7 cellular contexts compared by ENCODE assay signal in the genomic region with DNA sequence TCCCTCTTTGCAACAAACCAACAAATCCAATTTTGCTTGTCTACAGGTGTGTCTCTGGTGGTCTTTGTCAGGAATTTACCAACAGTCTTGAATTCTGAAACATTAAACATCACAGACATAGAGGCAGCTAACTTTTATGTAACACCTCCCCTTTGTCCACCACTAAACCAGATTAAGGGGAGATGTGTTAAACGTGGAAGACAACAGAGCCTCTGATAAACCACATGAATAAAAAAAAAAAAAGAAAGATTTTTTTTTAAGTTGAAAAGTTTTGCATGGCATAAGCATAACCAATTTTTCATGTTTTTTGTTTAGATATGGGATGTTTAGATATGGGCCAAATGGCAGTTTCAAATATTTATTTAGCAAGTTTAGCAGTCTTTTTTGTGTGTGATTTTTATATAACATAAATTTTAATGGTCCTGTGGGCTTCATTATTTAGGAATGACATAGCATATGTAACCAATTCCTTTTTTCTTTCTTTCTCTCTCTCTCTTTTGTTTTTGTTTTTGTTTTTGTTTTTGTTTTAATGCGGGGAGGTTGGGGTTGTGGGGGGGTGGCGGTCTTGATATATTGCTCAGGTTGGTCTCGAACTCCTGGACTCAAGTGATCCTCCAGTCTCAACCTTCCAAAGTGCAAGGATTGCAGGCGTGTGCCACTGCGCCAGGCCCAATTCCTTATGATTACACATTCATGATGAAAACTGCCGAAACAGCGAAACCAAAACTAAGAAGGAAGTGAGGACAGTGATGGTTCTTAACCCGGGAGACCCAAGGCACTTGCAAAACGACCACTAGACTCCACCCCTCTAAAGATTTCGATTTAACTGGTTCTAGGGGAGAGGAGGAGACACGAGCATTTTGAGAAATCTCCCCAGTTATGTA.
DNase-seq lines count a peak whose midpoint lies in the region; ATAC-seq and TF ChIP-seq lines count a peak whose summit lies in the region.

No MANE protein-coding gene starts in this region.

- H3K27me3 ChIP-seq in HUES64 (ENCODE audit: insufficient read depth, low read length) = no peaks in the 10 kb centered on the region

- H3K36me3 Mint-ChIP-seq in activated T-cell treated with anti-CD3 and anti-CD28 coated beads, Interleukin-2, amount 50 U/mL, for 72 hours (ENCODE audit: insufficient read depth in 2 of 2) = peaks cover 0 to 2% of the 10 kb centered on the region in 2 donors

- H3K27ac ChIP-seq in HUES64 (ENCODE audit: low read depth, low read length) = no peak overlapping the region

- no peaks in the 10 kb centered on the region for H3K36me3 ChIP-seq in HUES64 (ENCODE audit: insufficient read depth, low read length)

- peak overlapping the region; percentile 99 for H3K27ac Mint-ChIP-seq in activated T-cell treated with anti-CD3 and anti-CD28 coated beads, Interleukin-2, amount 50 U/mL, for 72 hours

- no peaks in the 10 kb centered on the region for H3K27me3 Mint-ChIP-seq in activated T-cell treated with anti-CD3 and anti-CD28 coated beads, Interleukin-2, amount 50 U/mL, for 72 hours (ENCODE audit: low read depth)

- peak overlapping the region; percentile 55 for H3K9ac ChIP-seq in HUES64 (ENCODE audit: low read depth, low read length)

- H3K4me3 Mint-ChIP-seq in activated T-cell treated with anti-CD3 and anti-CD28 coated beads, Interleukin-2, amount 50 U/mL, for 72 hours = peak overlapping the region; percentile 82 to 93

- no peak for TF ChIP-seq CTCF in GM13977 (IDR thresholded peaks at IDR 0.05; ENCODE audit: extremely low read depth, insufficient read depth, missing control alignments)

- H3K4me3 ChIP-seq in HUES64 (ENCODE audit: low read length) = peak overlapping the region; percentile 80

- 28% methylated on average over 6 of the region's 12 CpGs for WGBS in HUES64

- no peaks in the 10 kb centered on the region for H3K9me3 Mint-ChIP-seq in activated T-cell treated with anti-CD3 and anti-CD28 coated beads, Interleukin-2, amount 50 U/mL, for 72 hours

- ATAC-seq in GM19023 (IDR thresholded peaks at IDR 0.05; ENCODE audit: unreplicated experiment) = peak; percentile 37
- ATAC-seq in activated T-cell treated with anti-CD3 and anti-CD28 coated beads, Interleukin-2, amount 50 U/mL, for 72 hours (replicated peaks in 1 of 2) = peak; percentile 46 to 50

- no peaks in the 10 kb centered on the region for H3K9me3 ChIP-seq in HUES64 (ENCODE audit: insufficient read depth, low read depth, low read length)

- 0 out of 2 replicates have a peak, but pooled peaks cover 4% of the 10 kb centered on the region for H3K4me1 ChIP-seq in HUES64 (ENCODE audit: insufficient read depth, low read length)

- peaks cover 63% of the 10 kb centered on the region for H3K4me1 Mint-ChIP-seq in activated T-cell treated with anti-CD3 and anti-CD28 coated beads, Interleukin-2, amount 50 U/mL, for 72 hours (ENCODE audit: low read depth)

- in situ Hi-C loops in GM13977 (cut with MboI; ENCODE audit: low pct_unique_long_range_greater_than_20kb, low sequenced_read_pairs, unreplicated experiment) = no loop called here

- DNase-seq in activated T-cell treated with anti-CD3 and anti-CD28 coated beads, Interleukin-2, amount 50 U/mL, for 72 hours = peak; percentile 29 to 32
- peak; percentile 59 for DNase-seq in globus pallidus (ENCODE audit: low spot score)
- DNase-seq in pons (ENCODE audit: low spot score) = peak; percentile 80
- no peak for DNase-seq in GM13977 (ENCODE audit: low spot score)
- no peak for DNase-seq in stimulated activated CD4-positive, alpha-beta T cell treated with anti-CD3 and anti-CD28 coated beads, Interleukin-4, amount 100 ng/mL, for 4 hours

Comparison
In these comparisons a context has a peak if more than half of its experiments do, and no peak if none do; other contexts are left out.
1. DNase-seq: peak in activated T-cell treated with anti-CD3 and anti-CD28 coated beads, Interleukin-2, amount 50 U/mL, for 72 hours (2 of 2), globus pallidus (single experiment) and pons (single experiment); none in GM13977 (single experiment) and stimulated activated CD4-positive, alpha-beta T cell treated with anti-CD3 and anti-CD28 coated beads, Interleukin-4, amount 100 ng/mL, for 4 hours (0 of 2).